In the genomic region with DNA sequence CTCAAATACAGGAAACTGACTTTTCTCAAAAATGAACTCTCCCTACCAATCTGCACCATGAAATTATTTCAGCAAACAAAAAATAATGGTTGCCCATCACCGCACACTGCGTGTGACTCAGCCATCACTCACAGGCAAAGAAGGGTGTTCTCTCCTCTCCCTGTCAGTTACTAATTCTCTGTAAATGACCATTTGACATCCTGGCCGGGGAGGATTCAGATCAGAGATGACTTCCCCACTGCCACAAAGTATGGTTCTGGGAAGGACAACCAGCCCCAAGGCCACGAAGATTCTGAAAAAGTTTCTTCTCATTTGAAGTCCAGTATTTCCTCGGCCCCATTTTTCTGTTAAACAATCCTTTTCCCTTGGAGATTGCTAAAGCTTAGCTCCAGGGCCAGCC, we compare ENCODE assay signal across 10 cellular contexts.
DNase-seq lines count a peak whose midpoint lies in the region; ATAC-seq, FAIRE-seq and TF ChIP-seq lines count a peak whose summit lies in the region.
"Had no signal": no experiment of that assay in that cellular context is flagged by ENCODE, and none has a peak within 500 bp of the region (broad histone marks: within the 10 kb centered on the region; RNA-seq: fewer than 3 reads in every experiment).

No MANE protein-coding gene starts in this region.

- peak; percentile 5 for DNase-seq in NOMO-1 treated with DMSO at 0.1 percent for 48 hours (lab: John Stamatoyannopoulos, UW; ENCODE audit: unreplicated experiment)
- no peak for DNase-seq in NOMO-1 treated with dmso at 0.1 percent for 144 hours (lab: John Stamatoyannopoulos, UW; ENCODE audit: unreplicated experiment)
- DNase-seq in RWPE1 (ENCODE audit: low spot score): peak; percentile 85
- DNase-seq in epithelial cell of esophagus (ENCODE audit: low read depth): peak; percentile 70
- peak in 1 of 2 donors; percentile 48 for DNase-seq in stimulated activated naive CD8-positive, alpha-beta T cell treated with anti-CD3 and anti-CD28 coated beads, Interleukin-15, amount 100 ng/mL, for 72 hours
- no peak for DNase-seq in kidney
- no peak for DNase-seq in DMS 273 treated with DMSO at 0.1 percent for 48 hours (lab: John Stamatoyannopoulos, UW)
- DNase-seq: 8988T, NCI-H1105 had no signal

- ATAC-seq in stimulated activated naive CD8-positive, alpha-beta T cell treated with anti-CD3 and anti-CD28 coated beads, Interleukin-15, amount 100 ng/mL, for 72 hours: peak; percentile 44
- no peak for ATAC-seq in gastroesophageal sphincter

- intact Hi-C loops in kidney (cut with DNase I): no loop called here

- no peaks in the 10 kb centered on the region for H3K27me3 ChIP-seq in gastroesophageal sphincter

- peaks cover 54% of the 10 kb centered on the region for H3K4me1 Mint-ChIP-seq in stimulated activated naive CD8-positive, alpha-beta T cell treated with anti-CD3 and anti-CD28 coated beads, Interleukin-15, amount 100 ng/mL, for 72 hours

- WGBS in gastroesophageal sphincter (ENCODE audit: low coverage in 1 of 2), 2 donors: 77 to 88% methylated on average over 4 to 5 of the region's 5 CpGs

- no peak for TF ChIP-seq POLR2A in gastroesophageal sphincter (IDR thresholded peaks at IDR 0.05)

- H3K27me3 Mint-ChIP-seq in stimulated activated naive CD8-positive, alpha-beta T cell treated with anti-CD3 and anti-CD28 coated beads, Interleukin-15, amount 100 ng/mL, for 72 hours: no peaks in the 10 kb centered on the region

- no peaks in the 10 kb centered on the region for H3K9me3 Mint-ChIP-seq in stimulated activated naive CD8-positive, alpha-beta T cell treated with anti-CD3 and anti-CD28 coated beads, Interleukin-15, amount 100 ng/mL, for 72 hours

- TF ChIP-seq CTCF in RWPE1 (conservative IDR thresholded peaks at IDR 0.05; ENCODE audit: low read depth): no peak
- TF ChIP-seq CTCF in epithelial cell of esophagus (IDR thresholded peaks at IDR 0.05; ENCODE audit: insufficient read depth, low read depth, low read length, missing control alignments): no peak
- no peak for TF ChIP-seq CTCF in kidney (IDR thresholded peaks at IDR 0.05; ENCODE audit: borderline replicate concordance, extremely low read depth, insufficient read depth)
- TF ChIP-seq CTCF in gastroesophageal sphincter (IDR thresholded peaks at IDR 0.05): no peak

- H3K4me3 ChIP-seq in epithelial cell of esophagus (ENCODE audit: low read length) (no peak overlapping the region), kidney (ENCODE audit: low read length in 2 of 2) (no peak overlapping the region), gastroesophageal sphincter (no peak overlapping the region)

- H3K4me3 Mint-ChIP-seq in stimulated activated naive CD8-positive, alpha-beta T cell treated with anti-CD3 and anti-CD28 coated beads, Interleukin-15, amount 100 ng/mL, for 72 hours: peak overlapping the region; percentile 72 to 79

- CTCF ChIA-PET in RWPE1 (lab: Yijun Ruan, JAX): no interaction called here

- H3K9me3 ChIP-seq in kidney (ENCODE audit: control insufficient read depth in 1 of 2, low read length in 2 of 2) (no peaks in the 10 kb centered on the region), gastroesophageal sphincter (no peaks in the 10 kb centered on the region)

- POLR2A ChIA-PET in RWPE1 (lab: Yijun Ruan, JAX; ENCODE audit: low non-redundant PET): no interaction called here

- no peaks in the 10 kb centered on the region for H3K36me3 ChIP-seq in kidney (ENCODE audit: control insufficient read depth in 1 of 2, insufficient read depth in 2 of 2, low read length in 2 of 2)
- H3K36me3 ChIP-seq in gastroesophageal sphincter: no peaks in the 10 kb centered on the region

- H3K27ac Mint-ChIP-seq in stimulated activated naive CD8-positive, alpha-beta T cell treated with anti-CD3 and anti-CD28 coated beads, Interleukin-15, amount 100 ng/mL, for 72 hours: peak overlapping the region; percentile 83 to 86

- H3K4me1 ChIP-seq in kidney (ENCODE audit: control insufficient read depth in 1 of 2, insufficient read depth in 1 of 2, low read depth in 1 of 2, low read length in 2 of 2) (peaks cover 0 to 16% of the 10 kb centered on the region in 2 donors), gastroesophageal sphincter (peaks cover 0 to 13% (median 5%) of the 10 kb centered on the region in 3 donors)

- peak overlapping the region; percentile 71 for H3K27ac ChIP-seq in RWPE1
- no peak overlapping the region for H3K27ac ChIP-seq in kidney (ENCODE audit: low read depth in 2 of 2, low read length in 2 of 2)
- peak overlapping the region in 1 of 4 donors; percentile 22 for H3K27ac ChIP-seq in gastroesophageal sphincter

- no peak for FAIRE-seq in kidney (lab: Jason Lieb, UNC)

- H3K9ac ChIP-seq in kidney (ENCODE audit: low read length in 2 of 2): no peak overlapping the region

- TF ChIP-seq EP300 in gastroesophageal sphincter (IDR thresholded peaks at IDR 0.05): no peak

Comparison
In these comparisons a context has a peak if more than half of its experiments do, and no peak if none do; other contexts are left out.
1. DNase-seq: peak in NOMO-1 treated with DMSO at 0.1 percent for 48 hours (single experiment), RWPE1 (single experiment) and epithelial cell of esophagus (single experiment); none in NOMO-1 treated with dmso at 0.1 percent for 144 hours (single experiment), kidney (single experiment) and DMS 273 treated with DMSO at 0.1 percent for 48 hours (single experiment).